Comparison of ENCODE assay signal across 12 cellular contexts in genomic region chr4:99205104-99205979, GRCh38. TPM values are rescaled to one million over a fixed set of nuclear protein-coding genes. Genes with fewer than 3 reads are reported as not detected.
DNase-seq lines count a peak whose midpoint lies in the region; ATAC-seq and TF ChIP-seq lines count a peak whose summit lies in the region.
"Had no signal": no experiment of that assay in that cellular context is flagged by ENCODE, and none has a peak within 500 bp of the region (broad histone marks: within the 10 kb centered on the region; RNA-seq: fewer than 3 reads in every experiment).

No MANE protein-coding gene starts in this region.

- ATAC-seq in gastroesophageal sphincter, result peak; percentile 65
- ATAC-seq in omental fat pad (ENCODE audit: low FRiP score), result peak; percentile 39
- ATAC-seq in stimulated activated naive B cell treated with anti-CD40 and anti-IgM and Interleukin-4, amounts not matched to agents 10 μg/mL and 1 μg/mL and 100 μg/mL, for 72 hours (replicated peaks), result no peak
- no peak for ATAC-seq in GM21786 (IDR thresholded peaks at IDR 0.05; ENCODE audit: unreplicated experiment)

- H3K27me3 Mint-ChIP-seq in stimulated activated naive B cell treated with anti-CD40 and anti-IgM and Interleukin-4, amounts not matched to agents 10 μg/mL and 1 μg/mL and 100 μg/mL, for 72 hours, result no peaks in the 10 kb centered on the region
- H3K27me3 Mint-ChIP-seq: activated naive CD8-positive, alpha-beta T cell treated with anti-CD3 and anti-CD28 coated beads for 36 hours had no signal

- H3K4me1 Mint-ChIP-seq in stimulated activated naive B cell treated with anti-CD40 and anti-IgM and Interleukin-4, amounts not matched to agents 10 μg/mL and 1 μg/mL and 100 μg/mL, for 72 hours, result no peaks in the 10 kb centered on the region
- H3K4me1 Mint-ChIP-seq: activated naive CD8-positive, alpha-beta T cell treated with anti-CD3 and anti-CD28 coated beads for 36 hours had no signal

- no peak overlapping the region for H3K27ac Mint-ChIP-seq in stimulated activated naive B cell treated with anti-CD40 and anti-IgM and Interleukin-4, amounts not matched to agents 10 μg/mL and 1 μg/mL and 100 μg/mL, for 72 hours
- H3K27ac Mint-ChIP-seq: activated naive CD8-positive, alpha-beta T cell treated with anti-CD3 and anti-CD28 coated beads for 36 hours had no signal

- no peaks in the 10 kb centered on the region for H3K36me3 Mint-ChIP-seq in stimulated activated naive B cell treated with anti-CD40 and anti-IgM and Interleukin-4, amounts not matched to agents 10 μg/mL and 1 μg/mL and 100 μg/mL, for 72 hours
- H3K36me3 Mint-ChIP-seq: activated naive CD8-positive, alpha-beta T cell treated with anti-CD3 and anti-CD28 coated beads for 36 hours had no signal

- peaks cover 6 to 28% (median 9%) of the 10 kb centered on the region in 3 donors for H3K4me1 ChIP-seq in gastroesophageal sphincter

- TF ChIP-seq CTCF in gastroesophageal sphincter (IDR thresholded peaks at IDR 0.05) (no peak), omental fat pad (IDR thresholded peaks at IDR 0.05) (no peak), GM10266 (IDR thresholded peaks at IDR 0.05; ENCODE audit: control insufficient read depth, insufficient read depth, low read depth, missing control alignments) (no peak)

- H3K36me3 ChIP-seq in gastroesophageal sphincter, result no peaks in the 10 kb centered on the region

- no peaks in the 10 kb centered on the region for H3K9me3 ChIP-seq in gastroesophageal sphincter

- TF ChIP-seq EP300 in gastroesophageal sphincter (IDR thresholded peaks at IDR 0.05), result no peak

- H3K27ac ChIP-seq in gastroesophageal sphincter, result peak overlapping the region in 1 of 4 donors; percentile 8

- TF ChIP-seq POLR2A in gastroesophageal sphincter (IDR thresholded peaks at IDR 0.05), result no peak

- H3K4me3 Mint-ChIP-seq in stimulated activated naive B cell treated with anti-CD40 and anti-IgM and Interleukin-4, amounts not matched to agents 10 μg/mL and 1 μg/mL and 100 μg/mL, for 72 hours, result no peak overlapping the region
- H3K4me3 Mint-ChIP-seq: activated naive CD8-positive, alpha-beta T cell treated with anti-CD3 and anti-CD28 coated beads for 36 hours had no signal

- H3K4me3 ChIP-seq in gastroesophageal sphincter, result no peak overlapping the region

- DNase-seq in EH (ENCODE audit: low read depth) (peak; percentile 21), NCI-H526 treated with DMSO at 0.1 percent for 48 hours (lab: John Stamatoyannopoulos, UW) (peak; percentile 67), omental fat pad (ENCODE audit: low spot score) (no peak), GM10266 (ENCODE audit: extremely low spot score) (no peak), CD1c-positive myeloid dendritic cell (ENCODE audit: extremely low spot score) (no peak)
- DNase-seq in stimulated activated naive B cell treated with anti-CD40 and anti-IgM and Interleukin-4, amounts not matched to agents 10 μg/mL and 1 μg/mL and 100 μg/mL, for 72 hours, result no peak
- DNase-seq: activated CD4-positive, alpha-beta T cell treated with anti-CD3 and anti-CD28 coated beads, Interleukin-2, amount 50 U/mL, for 1 hour; activated naive CD8-positive, alpha-beta T cell treated with anti-CD3 and anti-CD28 coated beads for 36 hours had no signal

- no peaks in the 10 kb centered on the region for H3K9me3 Mint-ChIP-seq in stimulated activated naive B cell treated with anti-CD40 and anti-IgM and Interleukin-4, amounts not matched to agents 10 μg/mL and 1 μg/mL and 100 μg/mL, for 72 hours
- H3K9me3 Mint-ChIP-seq: activated naive CD8-positive, alpha-beta T cell treated with anti-CD3 and anti-CD28 coated beads for 36 hours had no signal

- H3K27me3 ChIP-seq in gastroesophageal sphincter, result no peaks in the 10 kb centered on the region

- WGBS in gastroesophageal sphincter (ENCODE audit: low coverage in 1 of 2), 2 donors, result 84 to 89% methylated on average over 4 of the region's 5 CpGs

RNA-seq across cellular contexts. Expression of gene ADH6, which starts 13.7 kb away (rescaled TPM):
- total RNA-seq in gastroesophageal sphincter (under 1 TPM in 1 of 4 donors, not detected in 3; 0.19 TPM), omental fat pad (under 1 TPM in 3 of 4 donors, not detected in 1; 0.19 to 0.50 (median 0.36) TPM)
- total RNA-seq: activated naive CD8-positive, alpha-beta T cell treated with anti-CD3 and anti-CD28 coated beads for 36 hours; epithelial cell of proximal tubule; mesenteric fat pad had no signal

Comparison
In these comparisons a context has a peak if more than half of its experiments do, and no peak if none do; other contexts are left out.
1. DNase-seq: peak in EH (single experiment) and NCI-H526 treated with DMSO at 0.1 percent for 48 hours (single experiment); none in omental fat pad (single experiment), GM10266 (single experiment), stimulated activated naive B cell treated with anti-CD40 and anti-IgM and Interleukin-4, amounts not matched to agents 10 μg/mL and 1 μg/mL and 100 μg/mL, for 72 hours (single experiment) and CD1c-positive myeloid dendritic cell (single experiment).
2. ATAC-seq: peak in gastroesophageal sphincter (single experiment) and omental fat pad (single experiment); none in stimulated activated naive B cell treated with anti-CD40 and anti-IgM and Interleukin-4, amounts not matched to agents 10 μg/mL and 1 μg/mL and 100 μg/mL, for 72 hours (0 of 2) and GM21786 (single experiment).